Comparison of ENCODE assay signal across 12 cellular contexts in the genomic region with DNA sequence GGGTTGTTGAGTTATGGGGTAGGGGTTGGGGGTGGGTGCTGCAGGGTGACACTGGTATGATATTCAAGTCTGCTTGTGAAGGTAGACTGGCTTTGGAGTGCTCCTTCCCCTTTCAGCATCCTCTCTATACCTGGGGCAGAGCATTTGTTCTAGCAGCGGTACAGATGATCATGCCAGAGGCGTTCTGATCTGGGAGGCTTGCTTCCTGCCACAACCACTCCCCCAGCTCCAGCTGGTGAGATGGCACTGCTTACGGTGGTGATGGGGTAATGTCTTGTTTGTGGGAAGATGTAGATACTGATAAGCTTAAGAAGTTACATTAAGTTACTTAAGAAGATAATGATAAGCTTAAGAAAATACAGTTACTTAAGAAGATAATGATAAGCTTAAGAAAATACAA.
DNase-seq lines count a peak whose midpoint lies in the region; ATAC-seq, FAIRE-seq and TF ChIP-seq lines count a peak whose summit lies in the region.
"Had no signal": no experiment of that assay in that cellular context is flagged by ENCODE, and none has a peak within 500 bp of the region (broad histone marks: within the 10 kb centered on the region; RNA-seq: fewer than 3 reads in every experiment).

No MANE protein-coding gene starts in this region.

- no peak overlapping the region for H3K9ac ChIP-seq in mammary epithelial cell (ENCODE audit: insufficient read depth, low read length)

- H3K4me2 ChIP-seq in mammary epithelial cell (ENCODE audit: insufficient read depth, low read depth, low read length): no peak overlapping the region
- H3K4me2 ChIP-seq: GM23338, smooth muscle cell had no signal

- peak; percentile 92 for FAIRE-seq in D721Med (lab: Jason Lieb, UNC)

- H3K36me3 Mint-ChIP-seq in activated CD8-positive, alpha-beta T cell treated with anti-CD3 and anti-CD28 coated beads for 36 hours (ENCODE audit: low read depth): no peaks in the 10 kb centered on the region

- intact Hi-C loops in activated CD8-positive, alpha-beta T cell treated with anti-CD3 and anti-CD28 coated beads for 36 hours (cut with micrococcal nuclease): no loop called here
- intact Hi-C loops in mucosa of descending colon (cut with DNase I, micrococcal nuclease): no loop called here
- intact Hi-C loops in mammary epithelial cell (cut with micrococcal nuclease): no loop called here

- WGBS in mammary epithelial cell (ENCODE audit: low coverage, missing lambda C conversion rate): 89% methylated on average over 3 of the region's 3 CpGs

- H3K4me3 ChIP-seq in mucosa of descending colon (no peak overlapping the region), mammary epithelial cell (replicated peaks in 1 of 3; ENCODE audit: insufficient read depth in 1 of 3, low read depth in 2 of 3, low read length in 3 of 3) (no peak overlapping the region)
- H3K4me3 ChIP-seq: coronary artery, GM23338, heart left ventricle, smooth muscle cell had no signal

- no peak overlapping the region for H3K27ac Mint-ChIP-seq in activated CD8-positive, alpha-beta T cell treated with anti-CD3 and anti-CD28 coated beads for 36 hours
- H3K27ac Mint-ChIP-seq: GM23338 had no signal

- no peaks in the 10 kb centered on the region for H3K9me3 Mint-ChIP-seq in activated CD8-positive, alpha-beta T cell treated with anti-CD3 and anti-CD28 coated beads for 36 hours
- H3K9me3 Mint-ChIP-seq: GM23338 had no signal

- TF ChIP-seq CTCF in D721Med (IDR thresholded peaks at IDR 0.05; ENCODE audit: insufficient read depth, missing control alignments): no peak
- no peak for TF ChIP-seq CTCF in activated CD8-positive, alpha-beta T cell treated with anti-CD3 and anti-CD28 coated beads for 36 hours (IDR thresholded peaks at IDR 0.05)
- no peak for TF ChIP-seq CTCF in mucosa of descending colon (IDR thresholded peaks at IDR 0.05)
- TF ChIP-seq CTCF in mammary epithelial cell (conservative IDR thresholded peaks at IDR 0.05 in 1 of 2, IDR thresholded peaks at IDR 0.05 in 1 of 2; ENCODE audit: extremely low read depth in 1 of 2, insufficient read depth in 1 of 2, low read depth in 1 of 2, low read length in 2 of 2): no peak

- no peak overlapping the region for H3K4me3 Mint-ChIP-seq in activated CD8-positive, alpha-beta T cell treated with anti-CD3 and anti-CD28 coated beads for 36 hours
- H3K4me3 Mint-ChIP-seq: GM23338 had no signal

- H3K9me3 ChIP-seq in mucosa of descending colon (no peaks in the 10 kb centered on the region), mammary epithelial cell (replicated peaks; ENCODE audit: insufficient read depth, low read length) (no peaks in the 10 kb centered on the region)
- H3K9me3 ChIP-seq: heart left ventricle had no signal

- H2AFZ ChIP-seq in mammary epithelial cell (ENCODE audit: low read depth, low read length): no peak overlapping the region
- H2AFZ ChIP-seq: GM23338 had no signal

- no peaks in the 10 kb centered on the region for H3K27me3 ChIP-seq in mammary epithelial cell (ENCODE audit: insufficient read depth, low read length)
- H3K27me3 ChIP-seq: heart left ventricle had no signal

- no peaks in the 10 kb centered on the region for H4K20me1 ChIP-seq in mammary epithelial cell (ENCODE audit: insufficient read depth, low read length)

- dilution Hi-C loops in mammary epithelial cell (cut with HindIII; ENCODE audit: low sequenced_read_pairs): no loop called here

- in situ Hi-C loops in mammary epithelial cell (cut with MboI; ENCODE audit: low sequenced_read_pairs in 2 of 2): loop anchor here in 1 of 2 donors (10.0 kb wide), 1 partner anchor 452 kb away; no protein-coding TSS in a partner anchor

- no peaks in the 10 kb centered on the region for H3K27me3 Mint-ChIP-seq in activated CD8-positive, alpha-beta T cell treated with anti-CD3 and anti-CD28 coated beads for 36 hours

- H3K4me1 Mint-ChIP-seq in activated CD8-positive, alpha-beta T cell treated with anti-CD3 and anti-CD28 coated beads for 36 hours (ENCODE audit: low read depth): peaks cover 20% of the 10 kb centered on the region
- H3K4me1 Mint-ChIP-seq: GM23338 had no signal

- CTCF ChIA-PET in activated CD8-positive, alpha-beta T cell treated with anti-CD3 and anti-CD28 coated beads for 36 hours (lab: Charles Lee): interaction anchor here (1.0 to 1.3 kb wide), 2 partner anchors 30 to 460 kb away, joined by 3 to 4 read pairs; no protein-coding TSS in a partner anchor
- CTCF ChIA-PET in mammary epithelial cell (lab: Charles Lee; ENCODE audit: low non-redundant PET): no interaction called here

- H3K27ac ChIP-seq in mammary epithelial cell (ENCODE audit: insufficient read depth, low read depth, low read length): no peak overlapping the region
- H3K27ac ChIP-seq: coronary artery, heart left ventricle had no signal

- no peaks in the 10 kb centered on the region for H3K36me3 ChIP-seq in mucosa of descending colon (ENCODE audit: low read depth)
- peaks cover 2% of the 10 kb centered on the region for H3K36me3 ChIP-seq in mammary epithelial cell (ENCODE audit: insufficient read depth, low read length)

- POLR2A ChIA-PET in activated CD8-positive, alpha-beta T cell treated with anti-CD3 and anti-CD28 coated beads for 36 hours (lab: Charles Lee): no interaction called here

- peaks cover 3% of the 10 kb centered on the region for H3K4me1 ChIP-seq in mucosa of descending colon (ENCODE audit: low read depth)
- peaks cover under 1% of the 10 kb centered on the region for H3K4me1 ChIP-seq in mammary epithelial cell (ENCODE audit: insufficient read depth, low read length)
- H3K4me1 ChIP-seq: heart left ventricle had no signal

- ATAC-seq in activated CD8-positive, alpha-beta T cell treated with anti-CD3 and anti-CD28 coated beads for 36 hours: peak; percentile 60
- ATAC-seq in mucosa of descending colon: peak; percentile 26
- ATAC-seq: GM23338 had no signal

- H3K79me2 ChIP-seq in mammary epithelial cell (ENCODE audit: insufficient read depth, low read length): no peaks in the 10 kb centered on the region

- DNase-seq in D721Med (ENCODE audit: insufficient read length, low spot score) (no peak), M059J (ENCODE audit: low read depth) (peak; percentile 9), mucosa of descending colon (no peak), RPMI8226 (no peak), mammary epithelial cell (no peak), NAMALWA (ENCODE audit: low spot score) (no peak)
- peak; percentile 42 for DNase-seq in activated CD8-positive, alpha-beta T cell treated with anti-CD3 and anti-CD28 coated beads for 36 hours
- DNase-seq: DMS79 treated with DMSO at 0.1 percent for 48 hours, heart left ventricle had no signal

- no TSS peak for BruUV-seq in mammary epithelial cell (replicated peaks; lab: Mats Ljungman, UMichigan)

Comparison
In these comparisons a context has a peak if more than half of its experiments do, and no peak if none do; other contexts are left out.
1. DNase-seq: peak in M059J (single experiment) and activated CD8-positive, alpha-beta T cell treated with anti-CD3 and anti-CD28 coated beads for 36 hours (single experiment); none in D721Med (single experiment), mucosa of descending colon (0 of 3), RPMI8226 (single experiment), mammary epithelial cell (single experiment) and NAMALWA (single experiment).